8 cellular contexts compared by ENCODE assay signal in the genomic region with DNA sequence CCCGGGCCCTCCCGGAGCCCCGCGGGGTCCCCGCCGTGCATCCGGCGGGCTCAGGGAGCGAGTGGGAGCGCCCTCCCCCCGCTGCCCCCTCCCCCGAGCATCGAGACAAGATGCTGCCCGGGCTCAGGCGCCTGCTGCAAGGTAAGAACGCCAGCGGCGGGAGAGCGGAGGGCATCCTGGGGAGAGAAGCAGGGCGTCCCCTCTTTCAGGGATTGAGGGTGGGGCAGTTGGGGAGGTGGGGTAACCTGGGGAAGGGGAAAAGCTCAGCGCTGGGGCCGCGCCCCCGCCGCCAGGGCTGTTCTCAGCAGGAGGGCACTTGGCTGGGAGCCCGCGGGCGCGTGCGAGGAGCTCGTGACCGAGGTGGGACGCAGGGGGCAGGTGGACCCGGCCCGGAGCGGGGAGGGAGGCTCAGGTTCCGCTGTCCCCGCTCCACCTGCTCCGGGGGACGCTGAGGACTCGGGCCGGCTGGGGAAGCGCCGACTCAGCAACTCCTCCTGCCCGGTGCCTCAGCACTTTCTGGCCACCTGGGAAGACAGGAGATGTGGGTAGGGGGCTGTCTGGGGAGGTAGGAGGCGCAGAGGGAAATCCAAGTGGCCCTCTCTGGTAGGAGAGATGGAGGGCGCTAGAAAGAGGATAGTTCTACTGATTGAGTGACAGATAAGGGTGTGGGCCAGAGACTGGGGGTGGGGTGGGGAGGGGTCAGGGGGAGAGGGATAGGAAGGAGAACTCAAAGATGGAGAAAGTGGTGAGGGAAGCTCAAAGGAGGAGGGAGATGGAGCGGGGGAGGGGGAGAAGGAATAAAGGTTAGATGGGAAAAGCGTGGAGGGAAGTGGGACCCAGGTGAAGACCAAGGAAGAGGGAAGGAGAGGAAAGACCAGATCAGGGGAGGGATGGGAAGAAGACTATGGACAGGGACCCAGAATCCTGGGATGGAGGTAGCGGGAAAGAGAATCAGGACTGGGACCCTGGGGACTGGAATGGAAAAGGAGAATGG. TPM values are rescaled to one million over a fixed set of nuclear protein-coding genes. Genes with fewer than 3 reads are reported as not detected.
DNase-seq lines count a peak whose midpoint lies in the region; ATAC-seq, FAIRE-seq and TF ChIP-seq lines count a peak whose summit lies in the region.

No MANE protein-coding gene starts in this region.

- no peak overlapping the region for H3K27ac Mint-ChIP-seq in stimulated activated naive CD8-positive, alpha-beta T cell treated with anti-CD3 and anti-CD28 coated beads, Interleukin-15, amount 100 ng/mL, for 72 hours
- no peak overlapping the region for H3K27ac Mint-ChIP-seq in WTC11

- H3K4me1 ChIP-seq in HepG2 (ENCODE audit: insufficient read depth, low read length) (peaks cover 48% of the 10 kb centered on the region), vagina (peaks cover 39% of the 10 kb centered on the region)

- H3K27me3 Mint-ChIP-seq in stimulated activated naive CD8-positive, alpha-beta T cell treated with anti-CD3 and anti-CD28 coated beads, Interleukin-15, amount 100 ng/mL, for 72 hours: peaks cover 48% of the 10 kb centered on the region
- peaks cover 66% of the 10 kb centered on the region for H3K27me3 Mint-ChIP-seq in WTC11 (ENCODE audit: low read depth)

- intact Hi-C loops in HepG2 (cut with micrococcal nuclease; ENCODE audit: unreplicated experiment): no loop called here
- intact Hi-C loops in vagina (cut with DNase I): no loop called here

- no peak for TF ChIP-seq RAD21 in HepG2 (CRISPR knock-in tag; IDR thresholded peaks at IDR 0.05)

- DNase-seq in stimulated activated naive CD8-positive, alpha-beta T cell treated with anti-CD3 and anti-CD28 coated beads, Interleukin-15, amount 100 ng/mL, for 72 hours: no peak
- DNase-seq in stimulated activated naive CD8-positive, alpha-beta T cell treated with anti-CD3 and anti-CD28 coated beads, Interleukin-15, Interleukin-2, amounts not matched to agents 100 U/mL and 50 U/mL, for 24 hours: no peak
- peak; percentile 62 for DNase-seq in WTC11 (ENCODE audit: low spot score)
- no peak for DNase-seq in HepG2 (ENCODE audit: low spot score)
- no peak for DNase-seq in vagina (ENCODE audit: extremely low spot score in 2 of 2)
- no peak for DNase-seq in C1 segment of cervical spinal cord (lab: John Stamatoyannopoulos, UW)

- H3K36me3 ChIP-seq in HepG2 (replicated peaks in 1 of 2; ENCODE audit: control insufficient read depth in 1 of 2, insufficient read depth in 2 of 2, low read length in 2 of 2): no peaks in the 10 kb centered on the region
- H3K36me3 ChIP-seq in vagina: no peaks in the 10 kb centered on the region

- TF ChIP-seq POLR2A in HepG2 (IDR thresholded peaks at IDR 0.05; ENCODE audit: insufficient read depth in 1 of 2, low read depth in 2 of 2, low read length in 2 of 2) (no peak), vagina (IDR thresholded peaks at IDR 0.05) (no peak)

- CTCF ChIA-PET in WTC11 (lab: Charles Lee): interaction anchor here (0.6 to 7.4 kb wide), 33 partner anchors 7 to 1053 kb away, joined by 3 to 260 read pairs (median 4); partner anchors contain the start of genes MED19, SERPING1, SLC43A1 and SSRP1
- CTCF ChIA-PET in HepG2 (lab: Yijun Ruan, JAX; ENCODE audit: low intra/inter-chr PET ratio, low total read pairs): no interaction called here

- peak; percentile 3 for ATAC-seq in stimulated activated naive CD8-positive, alpha-beta T cell treated with anti-CD3 and anti-CD28 coated beads, Interleukin-15, amount 100 ng/mL, for 72 hours
- no peak for ATAC-seq in stimulated activated naive CD8-positive, alpha-beta T cell treated with anti-CD3 and anti-CD28 coated beads, Interleukin-15, Interleukin-2, amounts not matched to agents 100 U/mL and 50 U/mL, for 24 hours
- ATAC-seq in WTC11 (peak; percentile 12), HepG2 (no peak), HG03342 (IDR thresholded peaks at IDR 0.05; ENCODE audit: unreplicated experiment) (no peak), HG03565 (IDR thresholded peaks at IDR 0.05; ENCODE audit: unreplicated experiment) (no peak)

- H4K20me1 ChIP-seq in HepG2 (ENCODE audit: insufficient read depth, low read length): no peaks in the 10 kb centered on the region

- no peaks in the 10 kb centered on the region for H3K79me2 ChIP-seq in HepG2 (ENCODE audit: insufficient read depth, low read length)

- no peaks in the 10 kb centered on the region for H3K9me3 ChIP-seq in HepG2 (ENCODE audit: low read length)
- H3K9me3 ChIP-seq in vagina: no peaks in the 10 kb centered on the region

- no peaks in the 10 kb centered on the region for H3K36me3 Mint-ChIP-seq in WTC11

- peak overlapping the region; percentile 57 to 75 (median 66); a peak in 5 of 6 replicates for H3K4me3 ChIP-seq in HepG2 (replicated peaks in 1 of 3; ENCODE audit: insufficient read depth in 1 of 3, low read depth in 2 of 3, low read length in 3 of 3)
- H3K4me3 ChIP-seq in vagina: peak overlapping the region; percentile 41 to 57

- H3K9me3 Mint-ChIP-seq in stimulated activated naive CD8-positive, alpha-beta T cell treated with anti-CD3 and anti-CD28 coated beads, Interleukin-15, amount 100 ng/mL, for 72 hours: no peaks in the 10 kb centered on the region
- no peaks in the 10 kb centered on the region for H3K9me3 Mint-ChIP-seq in WTC11

- H3K4me2 ChIP-seq in HepG2 (ENCODE audit: low read depth, low read length): peak overlapping the region; percentile 96

- FAIRE-seq in HepG2 (lab: Jason Lieb, UNC): no peak

- H3K27me3 ChIP-seq in HepG2 (ENCODE audit: control insufficient read depth in 1 of 2, insufficient read depth in 2 of 2, low read length in 2 of 2): peaks cover 3 to 14% of the 10 kb centered on the region in 2 experiments; a peak in 4 of 5 replicates
- no peaks in the 10 kb centered on the region for H3K27me3 ChIP-seq in vagina

- H3K9ac ChIP-seq in HepG2 (ENCODE audit: insufficient read depth, low read depth, low read length): peak overlapping the region; percentile 43; the same call in 1 of the 2 replicates

- peak overlapping the region; percentile 39 to 50 for H3K4me3 Mint-ChIP-seq in stimulated activated naive CD8-positive, alpha-beta T cell treated with anti-CD3 and anti-CD28 coated beads, Interleukin-15, amount 100 ng/mL, for 72 hours
- peak overlapping the region; percentile 75 for H3K4me3 Mint-ChIP-seq in WTC11

- TF ChIP-seq CTCF in WTC11 (IDR thresholded peaks at IDR 0.05) (no peak), HepG2 (CRISPR knock-in tag; IDR thresholded peaks at IDR 0.05) (0 out of 2 replicates have a peak, but pooled peaks have one; percentile 4), vagina (IDR thresholded peaks at IDR 0.05) (no peak)

- 9% methylated on average over 19 of the region's 50 CpGs for WGBS in HepG2 (ENCODE audit: low lambda C conversion rate)

- H3K4me1 Mint-ChIP-seq in stimulated activated naive CD8-positive, alpha-beta T cell treated with anti-CD3 and anti-CD28 coated beads, Interleukin-15, amount 100 ng/mL, for 72 hours: peaks cover 45% of the 10 kb centered on the region
- H3K4me1 Mint-ChIP-seq in WTC11: peaks cover 49% of the 10 kb centered on the region

- no TSS peak for BruUV-seq in HepG2 (replicated peaks; lab: Mats Ljungman, UMichigan)

- H3K27ac ChIP-seq in HepG2 (ENCODE audit: extremely low read length, insufficient read depth, low read length) (no peak overlapping the region), vagina (no peak overlapping the region)

- no peak overlapping the region for H2AFZ ChIP-seq in HepG2 (ENCODE audit: low read length)

- POLR2A ChIA-PET in WTC11 (lab: Charles Lee) (interaction anchor here (0.6 to 1.9 kb wide), 7 partner anchors 11 to 63 kb away, joined by 3 to 6 read pairs (median 3); no protein-coding TSS in a partner anchor), HepG2 (lab: Yijun Ruan, JAX) (interaction anchor here (0.7 to 2.8 kb wide), 7 partner anchors 12 to 179 kb away, joined by 3 to 12 read pairs (median 5); partner anchors contain the start of gene SLC43A1)

- TF ChIP-seq EP300 in HepG2 (IDR thresholded peaks at IDR 0.05; ENCODE audit: low read depth in 2 of 2, low read length in 2 of 2) (no peak), HepG2 (CRISPR knock-in tag; IDR thresholded peaks at IDR 0.05; ENCODE audit: borderline replicate concordance) (no peak)

- in situ Hi-C loops in HepG2 (cut with HindIII; ENCODE audit: extremely low pct_ligation_motif_present, low pct_unique_long_range_greater_than_20kb): no loop called here

RNA-seq across cellular contexts. Expression of gene RTN4RL2, which starts 0.7 kb away (rescaled TPM):
- total RNA-seq in WTC11 (2021) (13.8 to 15.5 TPM (median 14.3 TPM) in 3 replicates), HepG2 (2016; rRNA removed; fragmentation: Illumina TruSeq; extraction: Trizol) (0.45 and 1.3 TPM in 2 replicates), vagina (2.0 TPM)
- total RNA-seq in HepG2 (2016; cell fraction: cytosol; rRNA removed; fragmentation: Illumina TruSeq; extraction: Trizol; ENCODE audit: low read depth): 0.71 and 0.79 TPM in 2 replicates
- total RNA-seq in HepG2 (2016; cell fraction: insoluble cytoplasmic fraction; rRNA removed; fragmentation: Illumina TruSeq; extraction: Trizol): 0.42 and 0.91 TPM in 2 replicates
- 1.1 and 1.2 TPM in 2 replicates for total RNA-seq in HepG2 (2016; cell fraction: membrane; rRNA removed; fragmentation: Illumina TruSeq; extraction: Trizol)
- 1.8 and 2.1 TPM in 2 replicates for total RNA-seq in HepG2 (2016; cell fraction: nucleus; rRNA removed; fragmentation: Illumina TruSeq; extraction: Trizol)
- 4.3 and 8.4 TPM in 2 replicates for polyA plus RNA-seq in HepG2 (2011; rRNA removed)
- polyA plus RNA-seq in HepG2 (2011; cell fraction: cytosol; rRNA removed): 3.6 and 3.9 TPM in 2 replicates
- 10.4 and 14.9 TPM in 2 replicates for polyA plus RNA-seq in HepG2 (2011; cell fraction: nucleus; rRNA removed)
- polyA plus RNA-seq in HepG2 (2012): 14.7 and 15.9 TPM in 2 replicates
- polyA plus RNA-seq in HepG2 (2016; cell fraction: cytosol; fragmentation: Illumina TruSeq; extraction: Trizol; ENCODE audit: low read depth): 1.8 and 2.1 TPM in 2 replicates
- 1.9 and 2.5 TPM in 2 replicates for polyA plus RNA-seq in HepG2 (2016; cell fraction: insoluble cytoplasmic fraction; fragmentation: Illumina TruSeq; extraction: Trizol; ENCODE audit: low read depth)
- polyA plus RNA-seq in HepG2 (2016; cell fraction: membrane; fragmentation: Illumina TruSeq; extraction: Trizol; ENCODE audit: low read depth): 2.8 and 3.5 TPM in 2 replicates
- polyA plus RNA-seq in HepG2 (2016; cell fraction: nucleus; fragmentation: Illumina TruSeq; extraction: Trizol; ENCODE audit: insufficient read depth, low read depth): 5.0 and 7.0 TPM in 2 replicates
- 0.72 and 4.8 TPM in 2 replicates for polyA minus RNA-seq in HepG2 (2011; rRNA and poly(A)+ RNA removed; ENCODE audit: low replicate concordance)
- 4.1 and 11.0 TPM in 2 replicates for polyA minus RNA-seq in HepG2 (2011; cell fraction: cytosol; rRNA and poly(A)+ RNA removed)
- polyA minus RNA-seq in HepG2 (2011; cell fraction: nucleus; rRNA and poly(A)+ RNA removed): 2.3 and 3.7 TPM in 2 replicates

RNA-seq across cellular contexts. Expression of gene SLC43A3, which starts 34.1 kb away (rescaled TPM):
- 22.6 to 25.8 TPM (median 25.3 TPM) in 3 replicates for total RNA-seq in WTC11 (2021)
- not detected in 2 replicates for total RNA-seq in HepG2 (2016; rRNA removed; fragmentation: Illumina TruSeq; extraction: Trizol)
- total RNA-seq in HepG2 (2016; cell fraction: cytosol; rRNA removed; fragmentation: Illumina TruSeq; extraction: Trizol; ENCODE audit: low read depth): not detected in 2 replicates
- total RNA-seq in HepG2 (2016; cell fraction: insoluble cytoplasmic fraction; rRNA removed; fragmentation: Illumina TruSeq; extraction: Trizol): not detected in 2 replicates
- not detected in 2 replicates for total RNA-seq in HepG2 (2016; cell fraction: membrane; rRNA removed; fragmentation: Illumina TruSeq; extraction: Trizol)
- 0.31 TPM in 1 of 2 replicates, not detected in the other for total RNA-seq in HepG2 (2016; cell fraction: nucleus; rRNA removed; fragmentation: Illumina TruSeq; extraction: Trizol)
- 2.6 and 4.2 TPM in 2 replicates for polyA plus RNA-seq in HepG2 (2011; rRNA removed)
- 1.4 and 3.7 TPM in 2 replicates for polyA plus RNA-seq in HepG2 (2011; cell fraction: cytosol; rRNA removed)
- 3.4 and 4.2 TPM in 2 replicates for polyA plus RNA-seq in HepG2 (2011; cell fraction: nucleus; rRNA removed)
- 1.4 and 2.2 TPM in 2 replicates for polyA plus RNA-seq in HepG2 (2012)
- polyA plus RNA-seq in HepG2 (2016; cell fraction: cytosol; fragmentation: Illumina TruSeq; extraction: Trizol; ENCODE audit: low read depth): not detected in 2 replicates
- not detected in 2 replicates for polyA plus RNA-seq in HepG2 (2016; cell fraction: insoluble cytoplasmic fraction; fragmentation: Illumina TruSeq; extraction: Trizol; ENCODE audit: low read depth)
- not detected in 2 replicates for polyA plus RNA-seq in HepG2 (2016; cell fraction: membrane; fragmentation: Illumina TruSeq; extraction: Trizol; ENCODE audit: low read depth)
- polyA plus RNA-seq in HepG2 (2016; cell fraction: nucleus; fragmentation: Illumina TruSeq; extraction: Trizol; ENCODE audit: insufficient read depth, low read depth): not detected in 2 replicates
- 1.7 and 3.0 TPM in 2 replicates for polyA minus RNA-seq in HepG2 (2011; rRNA and poly(A)+ RNA removed; ENCODE audit: low replicate concordance)
- 2.6 TPM in 1 of 2 replicates, not detected in the other for polyA minus RNA-seq in HepG2 (2011; cell fraction: cytosol; rRNA and poly(A)+ RNA removed)
- polyA minus RNA-seq in HepG2 (2011; cell fraction: nucleus; rRNA and poly(A)+ RNA removed): 1.4 and 2.9 TPM in 2 replicates
- 53.5 TPM for total RNA-seq in vagina

RNA-seq across cellular contexts. Expression of gene SLC43A1, which starts 54.4 kb away (rescaled TPM):
- total RNA-seq in WTC11 (2021): 20.5 to 27.1 TPM (median 21.5 TPM) in 3 replicates
- total RNA-seq in HepG2 (2016; rRNA removed; fragmentation: Illumina TruSeq; extraction: Trizol): 40.0 and 72.3 TPM in 2 replicates
- 44.5 and 47.1 TPM in 2 replicates for total RNA-seq in HepG2 (2016; cell fraction: cytosol; rRNA removed; fragmentation: Illumina TruSeq; extraction: Trizol; ENCODE audit: low read depth)
- total RNA-seq in HepG2 (2016; cell fraction: insoluble cytoplasmic fraction; rRNA removed; fragmentation: Illumina TruSeq; extraction: Trizol): 32.3 and 72.1 TPM in 2 replicates
- total RNA-seq in HepG2 (2016; cell fraction: membrane; rRNA removed; fragmentation: Illumina TruSeq; extraction: Trizol): 63.3 and 69.6 TPM in 2 replicates
- total RNA-seq in HepG2 (2016; cell fraction: nucleus; rRNA removed; fragmentation: Illumina TruSeq; extraction: Trizol): 64.1 and 81.7 TPM in 2 replicates
- polyA plus RNA-seq in HepG2 (2011; rRNA removed): 87.6 and 124 TPM in 2 replicates
- polyA plus RNA-seq in HepG2 (2011; cell fraction: cytosol; rRNA removed): 96.8 and 105 TPM in 2 replicates
- 190 and 210 TPM in 2 replicates for polyA plus RNA-seq in HepG2 (2011; cell fraction: nucleus; rRNA removed)
- polyA plus RNA-seq in HepG2 (2012): 61.9 and 91.6 TPM in 2 replicates
- 41.6 and 44.0 TPM in 2 replicates for polyA plus RNA-seq in HepG2 (2016; cell fraction: cytosol; fragmentation: Illumina TruSeq; extraction: Trizol; ENCODE audit: low read depth)
- 33.2 and 41.2 TPM in 2 replicates for polyA plus RNA-seq in HepG2 (2016; cell fraction: insoluble cytoplasmic fraction; fragmentation: Illumina TruSeq; extraction: Trizol; ENCODE audit: low read depth)
- polyA plus RNA-seq in HepG2 (2016; cell fraction: membrane; fragmentation: Illumina TruSeq; extraction: Trizol; ENCODE audit: low read depth): 58.0 and 63.5 TPM in 2 replicates
- polyA plus RNA-seq in HepG2 (2016; cell fraction: nucleus; fragmentation: Illumina TruSeq; extraction: Trizol; ENCODE audit: insufficient read depth, low read depth): 111 TPM in 2 replicates
- polyA minus RNA-seq in HepG2 (2011; rRNA and poly(A)+ RNA removed; ENCODE audit: low replicate concordance): 1.5 and 247 TPM in 2 replicates
- polyA minus RNA-seq in HepG2 (2011; cell fraction: cytosol; rRNA and poly(A)+ RNA removed): 58.2 and 68.6 TPM in 2 replicates
- polyA minus RNA-seq in HepG2 (2011; cell fraction: nucleus; rRNA and poly(A)+ RNA removed): 75.4 and 86.5 TPM in 2 replicates
- 22.6 TPM for total RNA-seq in vagina

Comparison
In these comparisons a context has a peak if more than half of its experiments do, and no peak if none do; other contexts are left out.
1. ATAC-seq: peak in stimulated activated naive CD8-positive, alpha-beta T cell treated with anti-CD3 and anti-CD28 coated beads, Interleukin-15, amount 100 ng/mL, for 72 hours (single experiment) and WTC11 (single experiment); none in stimulated activated naive CD8-positive, alpha-beta T cell treated with anti-CD3 and anti-CD28 coated beads, Interleukin-15, Interleukin-2, amounts not matched to agents 100 U/mL and 50 U/mL, for 24 hours (single experiment), HepG2 (single experiment), HG03342 (single experiment) and HG03565 (single experiment).
2. RNA of gene SLC43A3, which starts 34.1 kb away (total RNA-seq): 53.5 TPM in vagina (single experiment) and 22.6 to 25.8 TPM in WTC11; 0.31 TPM in HepG2; every median in the first group is over 10 times any median in the second.